ENCODE assay signal across 5 cellular contexts in genomic region chr12:52531563-52532300, GRCh38. TPM values are rescaled to one million over a fixed set of nuclear protein-coding genes. Genes with fewer than 3 reads are reported as not detected.
"Had no signal": no experiment of that assay in that cellular context is flagged by ENCODE, and none has a peak within 500 bp of the region (broad histone marks: within the 10 kb centered on the region; RNA-seq: fewer than 3 reads in every experiment).

No MANE protein-coding gene starts in this region.

- H3K36me3 Mint-ChIP-seq: activated naive CD8-positive, alpha-beta T cell treated with anti-CD3 and anti-CD28 coated beads for 36 hours had no signal

- H3K27ac Mint-ChIP-seq: activated CD4-positive, alpha-beta T cell treated with anti-CD3 and anti-CD28 coated beads, Interleukin-2, amount 10 ng/mL, durations not matched to agents 7 days and 5 days; activated naive CD8-positive, alpha-beta T cell treated with anti-CD3 and anti-CD28 coated beads for 36 hours had no signal

- H3K9me3 Mint-ChIP-seq: activated CD4-positive, alpha-beta T cell treated with anti-CD3 and anti-CD28 coated beads, Interleukin-2, amount 10 ng/mL, durations not matched to agents 7 days and 5 days; activated naive CD8-positive, alpha-beta T cell treated with anti-CD3 and anti-CD28 coated beads for 36 hours had no signal

- H3K4me3 Mint-ChIP-seq: activated CD4-positive, alpha-beta T cell treated with anti-CD3 and anti-CD28 coated beads, Interleukin-2, amount 10 ng/mL, durations not matched to agents 7 days and 5 days; activated naive CD8-positive, alpha-beta T cell treated with anti-CD3 and anti-CD28 coated beads for 36 hours had no signal

- H3K27me3 Mint-ChIP-seq: activated CD4-positive, alpha-beta T cell treated with anti-CD3 and anti-CD28 coated beads, Interleukin-2, amount 10 ng/mL, durations not matched to agents 7 days and 5 days; activated naive CD8-positive, alpha-beta T cell treated with anti-CD3 and anti-CD28 coated beads for 36 hours had no signal

- H3K4me3 ChIP-seq: SJCRH30 had no signal

- H3K27ac ChIP-seq: SJCRH30 had no signal

- H3K36me3 ChIP-seq: SJCRH30 had no signal

- DNase-seq: activated CD4-positive, alpha-beta T cell treated with anti-CD3 and anti-CD28 coated beads, Interleukin-2, amount 10 ng/mL, durations not matched to agents 7 days and 5 days; activated naive CD8-positive, alpha-beta T cell treated with anti-CD3 and anti-CD28 coated beads for 36 hours; NCI-H1930; SJCRH30 had no signal

- H3K4me1 ChIP-seq: SJCRH30 had no signal

- H3K9me3 ChIP-seq: SJCRH30 had no signal

RNA-seq across cellular contexts. Expression of gene KRT5, which starts 11.5 kb away (rescaled TPM):
- total RNA-seq: activated CD4-positive, alpha-beta T cell treated with anti-CD3 and anti-CD28 coated beads, Interleukin-2, amount 10 ng/mL, durations not matched to agents 7 days and 5 days; activated naive CD8-positive, alpha-beta T cell treated with anti-CD3 and anti-CD28 coated beads for 36 hours; SJCRH30; T-helper 1 cell treated with Interleukin-12 subunit alpha and Interleukin-12 subunit beta and Interleukin-4 antibody, amounts not matched to agents 30 ng/mL and 1 ng/mL, for 36 hours had no signal

RNA-seq across cellular contexts. Expression of gene KRT71, which starts 21.2 kb away (rescaled TPM):
- total RNA-seq: activated CD4-positive, alpha-beta T cell treated with anti-CD3 and anti-CD28 coated beads, Interleukin-2, amount 10 ng/mL, durations not matched to agents 7 days and 5 days; activated naive CD8-positive, alpha-beta T cell treated with anti-CD3 and anti-CD28 coated beads for 36 hours; SJCRH30; T-helper 1 cell treated with Interleukin-12 subunit alpha and Interleukin-12 subunit beta and Interleukin-4 antibody, amounts not matched to agents 30 ng/mL and 1 ng/mL, for 36 hours had no signal

RNA-seq across cellular contexts. Expression of gene KRT6A, which starts 38.7 kb away (rescaled TPM):
- total RNA-seq: activated CD4-positive, alpha-beta T cell treated with anti-CD3 and anti-CD28 coated beads, Interleukin-2, amount 10 ng/mL, durations not matched to agents 7 days and 5 days; activated naive CD8-positive, alpha-beta T cell treated with anti-CD3 and anti-CD28 coated beads for 36 hours; SJCRH30; T-helper 1 cell treated with Interleukin-12 subunit alpha and Interleukin-12 subunit beta and Interleukin-4 antibody, amounts not matched to agents 30 ng/mL and 1 ng/mL, for 36 hours had no signal

RNA-seq across cellular contexts. Expression of gene KRT74, which starts 41.9 kb away (rescaled TPM):
- total RNA-seq: activated naive CD8-positive, alpha-beta T cell treated with anti-CD3 and anti-CD28 coated beads for 36 hours; SJCRH30; T-helper 1 cell treated with Interleukin-12 subunit alpha and Interleukin-12 subunit beta and Interleukin-4 antibody, amounts not matched to agents 30 ng/mL and 1 ng/mL, for 36 hours had no signal

RNA-seq across cellular contexts. Expression of gene KRT6C, which starts 58.1 kb away (rescaled TPM):
- total RNA-seq: activated CD4-positive, alpha-beta T cell treated with anti-CD3 and anti-CD28 coated beads, Interleukin-2, amount 10 ng/mL, durations not matched to agents 7 days and 5 days; activated naive CD8-positive, alpha-beta T cell treated with anti-CD3 and anti-CD28 coated beads for 36 hours; SJCRH30; T-helper 1 cell treated with Interleukin-12 subunit alpha and Interleukin-12 subunit beta and Interleukin-4 antibody, amounts not matched to agents 30 ng/mL and 1 ng/mL, for 36 hours had no signal
